ENCODE assay signal across 18 cellular contexts in the genomic region with DNA sequence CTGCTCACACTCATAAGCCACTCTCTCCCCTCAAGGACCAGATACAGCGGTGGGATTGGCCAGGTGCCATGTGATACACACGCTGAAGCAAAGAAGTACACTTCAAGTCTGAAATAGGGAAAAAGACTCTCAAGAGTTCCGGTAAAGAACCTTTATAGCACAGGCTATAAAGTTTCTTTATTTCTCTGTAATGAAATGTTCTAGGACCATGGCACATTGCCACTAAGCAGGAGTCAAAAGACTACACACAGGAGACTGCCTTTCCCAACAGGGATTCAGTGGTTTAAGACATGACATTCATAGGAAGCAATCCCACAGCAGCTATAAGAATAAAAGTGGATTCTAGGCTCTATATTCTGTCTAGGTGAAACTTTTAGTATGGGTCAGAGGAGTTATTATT.
"Had no signal": no experiment of that assay in that cellular context is flagged by ENCODE, and none has a peak within 500 bp of the region (broad histone marks: within the 10 kb centered on the region; RNA-seq: fewer than 3 reads in every experiment).

No MANE protein-coding gene starts in this region.

- H3K4me3 ChIP-seq: esophagus squamous epithelium, gastroesophageal sphincter, lung, tibial nerve had no signal

- H3K9me3 ChIP-seq: esophagus squamous epithelium, gastroesophageal sphincter, neutrophil, tibial nerve had no signal

- H3K27ac ChIP-seq: epithelial cell of prostate, esophagus squamous epithelium, gastroesophageal sphincter, neutrophil, tibial nerve had no signal

- H3K4me1 ChIP-seq: esophagus squamous epithelium, tibial nerve had no signal

- H3K36me3 ChIP-seq: esophagus squamous epithelium, gastroesophageal sphincter, neutrophil, tibial nerve had no signal

- DNase-seq: effector memory CD8-positive, alpha-beta T cell; esophagus squamous epithelium; foreskin fibroblast; glutamatergic neuron; immature natural killer cell; left ventricle myocardium superior; mesenchymal stem cell; naive thymus-derived CD4-positive, alpha-beta T cell; nephron progenitor cell; small intestine; stimulated activated CD4-positive, alpha-beta T cell treated with anti-CD3 and anti-CD28 coated beads, Interleukin-12 subunit alpha, Interleukin-12 subunit beta, amount 100 ng/mL, for 4 hours; stimulated activated naive CD8-positive, alpha-beta T cell treated with anti-CD3 and anti-CD28 coated beads, Interleukin-15, Interleukin-2, amounts not matched to agents 100 U/mL and 50 U/mL, for 24 hours had no signal

- H3K27me3 ChIP-seq: esophagus squamous epithelium, gastroesophageal sphincter, neutrophil, tibial nerve had no signal

- FAIRE-seq: keratinocyte, small intestine had no signal

- ATAC-seq: effector memory CD8-positive, alpha-beta T cell; gastroesophageal sphincter; left ventricle myocardium superior; naive thymus-derived CD4-positive, alpha-beta T cell; stimulated activated naive CD8-positive, alpha-beta T cell treated with anti-CD3 and anti-CD28 coated beads, Interleukin-15, Interleukin-2, amounts not matched to agents 100 U/mL and 50 U/mL, for 24 hours had no signal
